13 cellular contexts compared by ENCODE assay signal in genomic region chr4:16896871-16897270, GRCh38. TPM values are rescaled to one million over a fixed set of nuclear protein-coding genes. Genes with fewer than 3 reads are reported as not detected.
DNase-seq lines count a peak whose midpoint lies in the region; ATAC-seq, FAIRE-seq and TF ChIP-seq lines count a peak whose summit lies in the region.
"Had no signal": no experiment of that assay in that cellular context is flagged by ENCODE, and none has a peak within 500 bp of the region (broad histone marks: within the 10 kb centered on the region; RNA-seq: fewer than 3 reads in every experiment).

No MANE protein-coding gene starts in this region.

- H3K27ac ChIP-seq in kidney (ENCODE audit: low read depth in 2 of 2, low read length in 2 of 2), result peak overlapping the region in 1 of 2 donors; percentile 42
- peak overlapping the region; percentile 43 to 85 (median 77) for H3K27ac ChIP-seq in spleen
- H3K27ac ChIP-seq in substantia nigra (ENCODE audit: low read depth, low read length, poor library complexity, severe bottlenecking), result no peak overlapping the region
- H3K27ac ChIP-seq: neutrophil had no signal

- DNase-seq in H7 (no peak), choroid plexus epithelial cell (ENCODE audit: low read depth) (peak; percentile 87), kidney (no peak), spleen (no peak), activated gamma-delta T cell treated with Interleukin-2 at 50 U/mL for 16 hours (no peak), substantia nigra (lab: John Stamatoyannopoulos, UW) (no peak), cerebellar nuclear complex (lab: John Stamatoyannopoulos, UW) (no peak)
- DNase-seq: effector memory CD4-positive, alpha-beta T cell; NCI-H146 had no signal

- no peaks in the 10 kb centered on the region for H3K36me3 ChIP-seq in H7 (replicated peaks; ENCODE audit: control insufficient read depth, insufficient read depth, low read length)
- no peaks in the 10 kb centered on the region for H3K36me3 ChIP-seq in kidney (ENCODE audit: control insufficient read depth in 1 of 2, insufficient read depth in 2 of 2, low read length in 2 of 2)
- H3K36me3 ChIP-seq in spleen, result no peaks in the 10 kb centered on the region
- H3K36me3 ChIP-seq: neutrophil had no signal

- H3K4me3 ChIP-seq in H7 (ENCODE audit: insufficient read depth, low read depth, low read length) (peak overlapping the region; percentile 48), choroid plexus epithelial cell (ENCODE audit: low read depth, low read length) (peak overlapping the region; percentile 59), kidney (ENCODE audit: low read length in 2 of 2) (peak overlapping the region; percentile 63 to 65), spleen (peak overlapping the region; percentile 29 to 73 (median 50))

- intact Hi-C loops in kidney (cut with DNase I), result no loop called here
- intact Hi-C loops in spleen (cut with DNase I; ENCODE audit: low total_unique reads), result no loop called here

- H3K9ac ChIP-seq in kidney (ENCODE audit: low read length in 2 of 2), result peak overlapping the region; percentile 42 to 55

- no peaks in the 10 kb centered on the region for H3K27me3 ChIP-seq in H7 (ENCODE audit: control insufficient read depth, insufficient read depth, low read length)
- peaks cover 0 to 6% (median 0%) of the 10 kb centered on the region in 7 donors for H3K27me3 ChIP-seq in spleen (replicated peaks in 1 of 7)

- TF ChIP-seq CTCF in choroid plexus epithelial cell (conservative IDR thresholded peaks at IDR 0.05; ENCODE audit: low read depth, low read length), result no peak
- no peak for TF ChIP-seq CTCF in kidney (IDR thresholded peaks at IDR 0.05; ENCODE audit: borderline replicate concordance, extremely low read depth, insufficient read depth)
- no peak for TF ChIP-seq CTCF in spleen (IDR thresholded peaks at IDR 0.05 in 8 of 11, conservative IDR thresholded peaks at IDR 0.05 in 3 of 11)

- 40 to 61% (median 51%) methylated on average over 3 of the region's 3 CpGs for WGBS in spleen, 5 donors

- FAIRE-seq in kidney (lab: Jason Lieb, UNC), result no peak

- no peaks in the 10 kb centered on the region for H3K4me1 ChIP-seq in kidney (ENCODE audit: control insufficient read depth in 1 of 2, insufficient read depth in 1 of 2, low read depth in 1 of 2, low read length in 2 of 2)
- H3K4me1 ChIP-seq in spleen, result peaks cover 0 to 37% (median 24%) of the 10 kb centered on the region in 6 donors

- ATAC-seq in GM21619 (IDR thresholded peaks at IDR 0.05; ENCODE audit: unreplicated experiment), result no peak
- ATAC-seq: stimulated activated memory B cell treated with anti-CD40 and anti-IgM and Interleukin-4, amounts not matched to agents 10 μg/mL and 1 μg/mL and 100 μg/mL, for 72 hours had no signal

- TF ChIP-seq POLR2A in spleen (IDR thresholded peaks at IDR 0.05), result no peak

- H3K9me3 ChIP-seq in kidney (ENCODE audit: control insufficient read depth in 1 of 2, low read length in 2 of 2), result no peaks in the 10 kb centered on the region
- no peaks in the 10 kb centered on the region for H3K9me3 ChIP-seq in spleen
- H3K9me3 ChIP-seq: neutrophil had no signal

RNA-seq across cellular contexts. Expression of gene LDB2, which starts 1.6 kb away (rescaled TPM):
- total RNA-seq in H7 (2014; rRNA removed; shearing (Covaris generic)), result 94.0 and 141 TPM in 2 replicates
- total RNA-seq in kidney (59.9 TPM), spleen (100 to 1,000 TPM; 113 to 257 (median 149) TPM)
- polyA plus RNA-seq in kidney (ENCODE audit: insufficient read depth, low read depth, low replicate concordance) (26.9 TPM), spleen (10 to 100 TPM; 24.1 to 52.2 (median 28.1) TPM)
- total RNA-seq: activated CD8-positive, alpha-beta memory T cell treated with anti-CD3 and anti-CD28 coated beads for 36 hours had no signal
